23 cellular contexts compared by ENCODE assay signal in genomic region chr1:6125366-6125765, GRCh38. TPM values are rescaled to one million over a fixed set of nuclear protein-coding genes. Genes with fewer than 3 reads are reported as not detected.
"Had no signal": no experiment of that assay in that cellular context is flagged by ENCODE, and none has a peak within 500 bp of the region (broad histone marks: within the 10 kb centered on the region; RNA-seq: fewer than 3 reads in every experiment).

No MANE protein-coding gene starts in this region.

- H3K27me3 ChIP-seq: right lobe of liver, testis, transverse colon had no signal

- H3K4me3 ChIP-seq: esophagus muscularis mucosa, right lobe of liver, skin epidermis, testis, transverse colon had no signal

- DNase-seq: activated CD4-positive, alpha-beta T cell treated with anti-CD3 and anti-CD28 coated beads for 36 hours; activated CD4-positive, CD25-positive, alpha-beta regulatory T cell; activated CD8-positive, alpha-beta memory T cell treated with anti-CD3 and anti-CD28 coated beads, Interleukin-2, amount 10 ng/mL, durations not matched to agents 7 days and 5 days; activated CD8-positive, alpha-beta T cell treated with anti-CD3 and anti-CD28 coated beads, Interleukin-2, amount 10 ng/mL, durations not matched to agents 7 days and 5 days; activated effector memory CD4-positive, alpha-beta T cell treated with Interleukin-2 at 50 U/mL for 16 hours; activated naive CD4-positive, alpha-beta T cell treated with anti-CD3 and anti-CD28 coated beads for 36 hours; activated T-cell treated with anti-CD3 and anti-CD28 coated beads, Interleukin-2, amount 50 U/mL, for 48 hours; amniotic stem cell; central memory CD4-positive, alpha-beta T cell; foreskin keratinocyte; left ventricle myocardium superior; naive thymus-derived CD8-positive, alpha-beta T cell; occipital lobe; stimulated activated CD4-positive, alpha-beta T cell treated with anti-CD3 and anti-CD28 coated beads, Interleukin-4, amount 100 ng/mL, for 4 hours; stimulated activated CD8-positive, alpha-beta memory T cell treated with anti-CD3 and anti-CD28 coated beads, Interleukin-4, amount 100 ng/mL, for 48 hours; stimulated activated naive CD4-positive, alpha-beta T cell treated with Interleukin-2 at 50 U/mL for 16 hours; testis; transverse colon had no signal

- ATAC-seq: activated CD4-positive, alpha-beta T cell treated with anti-CD3 and anti-CD28 coated beads for 36 hours; activated CD8-positive, alpha-beta memory T cell treated with anti-CD3 and anti-CD28 coated beads, Interleukin-2, amount 10 ng/mL, durations not matched to agents 7 days and 5 days; activated CD8-positive, alpha-beta T cell treated with anti-CD3 and anti-CD28 coated beads, Interleukin-2, amount 10 ng/mL, durations not matched to agents 7 days and 5 days; left ventricle myocardium superior; naive thymus-derived CD8-positive, alpha-beta T cell; right lobe of liver had no signal

- H3K4me1 ChIP-seq: foreskin keratinocyte, right lobe of liver had no signal

- H3K27ac ChIP-seq: esophagus muscularis mucosa, foreskin keratinocyte, right lobe of liver, skin epidermis, testis, transverse colon had no signal

- H3K9me3 ChIP-seq: esophagus muscularis mucosa, right lobe of liver, testis, transverse colon had no signal

- H3K36me3 ChIP-seq: right lobe of liver, transverse colon had no signal

- FAIRE-seq: islet of Langerhans, urothelium cell line had no signal

RNA-seq across cellular contexts. Expression of gene CHD5, which starts 54.8 kb away (rescaled TPM):
- total RNA-seq: right lobe of liver had no signal
